Comparison of ENCODE assay signal across 8 cellular contexts in the genomic region with DNA sequence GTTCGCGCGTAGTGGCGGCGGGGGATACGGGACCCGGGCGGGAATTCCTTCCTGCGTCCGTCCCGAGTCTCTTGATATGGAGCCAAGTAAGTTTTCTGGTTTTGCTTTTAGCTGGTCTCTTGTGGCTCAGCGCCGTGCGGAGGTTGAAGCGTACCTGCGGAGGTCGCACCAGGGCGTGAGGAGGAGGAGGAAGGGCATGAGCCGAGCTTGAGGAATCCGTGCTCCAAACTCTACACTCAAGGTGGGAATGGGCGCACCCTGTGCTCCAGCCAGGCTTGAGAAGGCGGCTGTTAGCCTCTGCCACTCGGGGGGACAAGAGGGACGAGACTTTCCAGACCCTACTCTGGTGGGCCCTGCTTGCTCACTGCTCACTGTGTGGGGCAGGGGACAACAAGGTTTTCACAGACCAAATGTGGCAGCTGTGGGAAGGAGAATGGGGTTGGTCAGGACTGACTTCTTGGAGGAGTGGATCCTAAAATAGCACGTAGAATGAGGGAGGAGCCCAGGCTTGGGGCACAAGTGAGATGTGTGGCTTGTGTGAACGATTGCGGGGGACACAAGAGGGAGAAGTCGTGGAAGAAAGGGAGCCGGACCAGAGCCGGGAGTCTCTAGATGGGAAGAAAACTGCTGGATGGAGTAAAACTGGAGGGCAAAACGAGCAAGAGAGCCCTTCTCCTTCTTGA. TPM values are rescaled to one million over a fixed set of nuclear protein-coding genes. Genes with fewer than 3 reads are reported as not detected.
A peak's percentile ranks its signal among the peaks of the same experiment; 100 is the strongest.
DNase-seq lines count a peak whose midpoint lies in the region; ATAC-seq, FAIRE-seq and TF ChIP-seq lines count a peak whose summit lies in the region.

No MANE protein-coding gene starts in this region.

- H2AFZ ChIP-seq in K562 (ENCODE audit: low read depth, low read length) = peak overlapping the region; percentile 96
- H2AFZ ChIP-seq in mesenchymal stem cell (ENCODE audit: low read depth, low read length) = peak overlapping the region; percentile 21

- H3K79me1 ChIP-seq in mesenchymal stem cell (replicated peaks; ENCODE audit: low read length, poor library complexity, severe bottlenecking) = peaks cover 12% of the 10 kb centered on the region

- H3K4me3 ChIP-seq in BLaER1 (peak overlapping the region; percentile 96), K562 (peak overlapping the region; percentile 65), mesenchymal stem cell (ENCODE audit: insufficient read depth in 1 of 2, low read depth in 1 of 2, low read length in 2 of 2) (peak overlapping the region; percentile 86 to 100)

- no peak for TF ChIP-seq POLR2A in K562 (conservative IDR thresholded peaks at IDR 0.05)

- in situ Hi-C loops in K562 (cut with MboI) = no loop called here

- H3K14ac ChIP-seq in mesenchymal stem cell (ENCODE audit: low read length in 2 of 2) = peak overlapping the region in 1 of 2 experiments; percentile 29

- H4K8ac ChIP-seq in mesenchymal stem cell (ENCODE audit: low read length) = peak overlapping the region; percentile 87

- H3K9me3 ChIP-seq in BLaER1 (no peaks in the 10 kb centered on the region), K562 (replicated peaks; ENCODE audit: control insufficient read depth, insufficient read depth, low read depth, low read length) (no peaks in the 10 kb centered on the region), mesenchymal stem cell (ENCODE audit: control insufficient read depth, low read length) (no peaks in the 10 kb centered on the region)

- peak overlapping the region; percentile 78 for H4K91ac ChIP-seq in mesenchymal stem cell (ENCODE audit: low read length)

- peak overlapping the region; percentile 12 for H2BK15ac ChIP-seq in mesenchymal stem cell (ENCODE audit: low read depth, poor library complexity, severe bottlenecking)

- peaks cover 55% of the 10 kb centered on the region for H4K20me1 ChIP-seq in BLaER1
- peaks cover 9% of the 10 kb centered on the region; the same call in 1 of the 2 replicates for H4K20me1 ChIP-seq in K562 (replicated peaks; ENCODE audit: control insufficient read depth, insufficient read depth, low read length)

- TF ChIP-seq EP300 in K562 (IDR thresholded peaks at IDR 0.05; ENCODE audit: low read length) = no peak

- no peak overlapping the region for H2BK120ac ChIP-seq in mesenchymal stem cell (ENCODE audit: low read depth, low read length)

- FAIRE-seq in K562 (lab: Jason Lieb, UNC) = no peak

- H3K18ac ChIP-seq in mesenchymal stem cell (ENCODE audit: low read depth in 1 of 2, low read length in 2 of 2) = peak overlapping the region; percentile 70 to 76

- TF ChIP-seq CTCF in K562 (IDR thresholded peaks at IDR 0.05 in 2 of 3, conservative IDR thresholded peaks at IDR 0.05 in 1 of 3; ENCODE audit: insufficient read depth in 2 of 3, low read depth in 1 of 3, low read length in 3 of 3) = no peak

- peak overlapping the region in 1 of 2 experiments; percentile 35 for H2BK12ac ChIP-seq in mesenchymal stem cell (ENCODE audit: low read length in 2 of 2)

- POLR2A ChIA-PET in K562 (lab: Yijun Ruan, JAX) = interaction anchor here (0.6 to 5.6 kb wide), 13 partner anchors 9 to 60 kb away, joined by 3 to 23 read pairs (median 5); a partner anchor contains a TSS

- peak overlapping the region; percentile 38 for H2BK5ac ChIP-seq in mesenchymal stem cell (ENCODE audit: low read depth, low read length, poor library complexity, severe bottlenecking)

- peaks cover 30% of the 10 kb centered on the region for H3K36me3 ChIP-seq in BLaER1
- peaks cover 36% of the 10 kb centered on the region for H3K36me3 ChIP-seq in K562 (ENCODE audit: control insufficient read depth, insufficient read depth, low read length)
- peaks cover 25 to 32% of the 10 kb centered on the region in 2 experiments for H3K36me3 ChIP-seq in mesenchymal stem cell (ENCODE audit: control insufficient read depth in 1 of 2, insufficient read depth in 2 of 2, low read depth in 1 of 2, low read length in 2 of 2)

- H3K27me3 ChIP-seq in BLaER1 (no peaks in the 10 kb centered on the region), K562 (ENCODE audit: control insufficient read depth in 2 of 2, insufficient read depth in 2 of 2, low read length in 2 of 2) (peaks cover 0 to 4% of the 10 kb centered on the region in 2 experiments; a peak in 2 of 5 replicates), mesenchymal stem cell (ENCODE audit: control insufficient read depth in 1 of 2, insufficient read depth in 1 of 2, low read length in 2 of 2) (peaks cover 0 to 8% of the 10 kb centered on the region in 2 experiments)

- H3K23ac ChIP-seq in mesenchymal stem cell (ENCODE audit: low read length in 2 of 2) = peak overlapping the region in 1 of 2 experiments; percentile 14

- peak overlapping the region in 1 of 2 experiments; percentile 76 for H3K4ac ChIP-seq in mesenchymal stem cell (ENCODE audit: low read depth in 1 of 2, low read length in 2 of 2)

- H3K27ac ChIP-seq in BLaER1 (peak overlapping the region; percentile 100), K562 (ENCODE audit: extremely low read depth, low read depth, low read length) (peak overlapping the region; percentile 87), mesenchymal stem cell (ENCODE audit: low read length, poor library complexity, severe bottlenecking) (peak overlapping the region; percentile 6)

- WGBS in K562 (ENCODE audit: insufficient coverage, low coverage, missing lambda C conversion rate) = under 1% methylated on average over 27 of the region's 31 CpGs
- 14% methylated on average over 20 of the region's 31 CpGs for WGBS in mesenchymal stem cell

- no peak for TF ChIP-seq RAD21 in K562 (CRISPR knock-in tag; conservative IDR thresholded peaks at IDR 0.05 in 1 of 2, IDR thresholded peaks at IDR 0.05 in 1 of 2)

- CTCF ChIA-PET in K562 (lab: Yijun Ruan, JAX; ENCODE audit: low intra/inter-chr PET ratio) = interaction anchor here (2.3 kb wide), 1 partner anchor 44 kb away, joined by 18 read pairs; no protein-coding TSS in a partner anchor

- H3K4me1 ChIP-seq in BLaER1 (peaks cover 65% of the 10 kb centered on the region), K562 (replicated peaks in 1 of 2; ENCODE audit: control insufficient read depth in 2 of 2, insufficient read depth in 2 of 2, low read length in 2 of 2) (peaks cover 9 to 16% of the 10 kb centered on the region in 2 experiments), mesenchymal stem cell (ENCODE audit: control insufficient read depth, insufficient read depth, low read depth, low read length) (peaks cover 22% of the 10 kb centered on the region)

- DNase-seq in K562 (ENCODE audit: extremely low read depth in 1 of 4, low spot score in 3 of 4) = peak in 1 of 4 experiments; percentile 32
- peak; percentile 59 for DNase-seq in mesenchymal stem cell
- DNase-seq in H4 (ENCODE audit: low spot score) = no peak
- no peak for DNase-seq in foreskin melanocyte

- TSS peak; percentile 71 for BruUV-seq in K562 (replicated peaks; lab: Mats Ljungman, UMichigan)

- H3K9me1 ChIP-seq in K562 (ENCODE audit: control insufficient read depth, insufficient read depth, low read length) = no peaks in the 10 kb centered on the region

- peaks cover 39% of the 10 kb centered on the region for H3K79me2 ChIP-seq in K562 (ENCODE audit: control insufficient read depth, insufficient read depth, low read length)

- peak overlapping the region; percentile 97 for H3K4me2 ChIP-seq in BLaER1
- H3K4me2 ChIP-seq in K562 (ENCODE audit: insufficient read depth, low read length) = peak overlapping the region; percentile 96
- peak overlapping the region; percentile 37 for H3K4me2 ChIP-seq in mesenchymal stem cell (ENCODE audit: low read length, poor library complexity, severe bottlenecking)

- H3K9ac ChIP-seq in BLaER1 = peak overlapping the region; percentile 99
- peak overlapping the region; percentile 79 to 97 for H3K9ac ChIP-seq in K562 (ENCODE audit: insufficient read depth in 1 of 2, low read depth in 2 of 2, low read length in 2 of 2)
- peak overlapping the region; percentile 98 for H3K9ac ChIP-seq in mesenchymal stem cell (ENCODE audit: low read length)

- ATAC-seq in HG03196 (IDR thresholded peaks at IDR 0.05; ENCODE audit: unreplicated experiment) = peak; percentile 4
- peak; percentile 39 for ATAC-seq in K562
- ATAC-seq in HG03045 (IDR thresholded peaks at IDR 0.05; ENCODE audit: unreplicated experiment) = no peak
- no peak for ATAC-seq in GM19035 (IDR thresholded peaks at IDR 0.05; ENCODE audit: unreplicated experiment)

- H2AK5ac ChIP-seq in mesenchymal stem cell (ENCODE audit: low read length, severe bottlenecking) = no peak overlapping the region

- intact Hi-C loops in K562 (cut with micrococcal nuclease) = no loop called here

RNA-seq across cellular contexts. Expression of a gene that starts 0.6 kb away (rescaled TPM):
- total RNA-seq in K562 (2011; cell fraction: chromatin; rRNA removed; ENCODE audit: low replicate concordance) = 24.2 and 53.2 TPM in 2 replicates
- total RNA-seq in K562 (2011; cell fraction: nucleolus; rRNA removed) = 52.9 and 58.2 TPM in 2 replicates
- total RNA-seq in K562 (2011; cell fraction: nucleoplasm; rRNA removed) = 34.3 and 38.9 TPM in 2 replicates
- total RNA-seq in K562 (2014; rRNA removed) = 50.5 and 52.4 TPM in 2 replicates
- 15.0 and 20.8 TPM in 2 replicates for total RNA-seq in K562 (2014; rRNA removed; fragmentation: Illumina TruSeq; extraction: Trizol)
- 29.7 and 31.8 TPM in 2 replicates for total RNA-seq in K562 (2015; rRNA removed; fragmentation: Illumina TruSeq; extraction: Trizol)
- 38.0 and 38.1 TPM in 2 replicates for total RNA-seq in K562 (2021)
- polyA plus RNA-seq in K562 (2011; rRNA removed) = 40.0 and 44.4 TPM in 2 replicates
- 44.9 and 61.0 TPM in 2 replicates for polyA plus RNA-seq in K562 (2011; cell fraction: cytosol; rRNA removed)
- 29.2 and 42.6 TPM in 2 replicates for polyA plus RNA-seq in K562 (2011; cell fraction: nucleus; rRNA removed)
- 36.2 and 43.3 TPM in 2 replicates for polyA plus RNA-seq in K562 (2012)
- polyA plus RNA-seq in K562 (2014; fragmentation: Illumina TruSeq; extraction: Trizol) = 29.1 and 34.1 TPM in 2 replicates
- polyA plus RNA-seq in K562 (2014; fragmentation: Nextera tagmentation; extraction: Ambion mirVana) = 1 to 10 TPM; 2.9 to 3.9 TPM
- 39.9 and 42.9 TPM in 2 replicates for polyA plus RNA-seq in K562 (2014; rRNA removed)
- 36.0 and 46.8 TPM in 2 replicates for polyA minus RNA-seq in K562 (2011; rRNA and poly(A)+ RNA removed)
- polyA minus RNA-seq in K562 (2011; cell fraction: cytosol; rRNA and poly(A)+ RNA removed) = 12.4 and 14.5 TPM in 2 replicates
- 16.6 and 19.2 TPM in 2 replicates for polyA minus RNA-seq in K562 (2011; cell fraction: nucleus; rRNA and poly(A)+ RNA removed)
- polyA plus RNA-seq in mesenchymal stem cell (2013, experiment 1 of 2) = 38.1 TPM
- 37.4 TPM for polyA plus RNA-seq in mesenchymal stem cell (2013, experiment 2 of 2)
- 57.5 and 63.0 TPM in 2 replicates for total RNA-seq in H4 (2014; rRNA removed; shearing (Covaris generic))

RNA-seq across cellular contexts. Expression of a gene that starts 9.1 kb away (rescaled TPM):
- not detected in 2 replicates for total RNA-seq in K562 (2011; cell fraction: chromatin; rRNA removed; ENCODE audit: low replicate concordance)
- 0.50 TPM in 1 of 2 replicates, not detected in the other for total RNA-seq in K562 (2011; cell fraction: nucleolus; rRNA removed)
- not detected in 2 replicates for total RNA-seq in K562 (2011; cell fraction: nucleoplasm; rRNA removed)
- not detected in 2 replicates for total RNA-seq in K562 (2014; rRNA removed)
- not detected in 2 replicates for total RNA-seq in K562 (2014; rRNA removed; fragmentation: Illumina TruSeq; extraction: Trizol)
- total RNA-seq in K562 (2015; rRNA removed; fragmentation: Illumina TruSeq; extraction: Trizol) = not detected in 2 replicates
- total RNA-seq in K562 (2021) = not detected in 2 replicates
- not detected in 2 replicates for polyA plus RNA-seq in K562 (2011; rRNA removed)
- not detected in 2 replicates for polyA plus RNA-seq in K562 (2011; cell fraction: cytosol; rRNA removed)
- polyA plus RNA-seq in K562 (2011; cell fraction: nucleus; rRNA removed) = 0.09 TPM in 1 of 2 replicates, not detected in the other
- not detected in 2 replicates for polyA plus RNA-seq in K562 (2012)
- polyA plus RNA-seq in K562 (2014; fragmentation: Illumina TruSeq; extraction: Trizol) = not detected in 2 replicates
- not detected for polyA plus RNA-seq in K562 (2014; fragmentation: Nextera tagmentation; extraction: Ambion mirVana)
- polyA plus RNA-seq in K562 (2014; rRNA removed) = not detected in 2 replicates
- not detected in 2 replicates for polyA minus RNA-seq in K562 (2011; rRNA and poly(A)+ RNA removed)
- not detected in 2 replicates for polyA minus RNA-seq in K562 (2011; cell fraction: cytosol; rRNA and poly(A)+ RNA removed)
- polyA minus RNA-seq in K562 (2011; cell fraction: nucleus; rRNA and poly(A)+ RNA removed) = 0.27 TPM in 1 of 2 replicates, not detected in the other
- polyA plus RNA-seq in mesenchymal stem cell (2013, experiment 1 of 2) = 3.3 TPM
- polyA plus RNA-seq in mesenchymal stem cell (2013, experiment 2 of 2) = 3.5 TPM
- not detected in 2 replicates for total RNA-seq in H4 (2014; rRNA removed; shearing (Covaris generic))

RNA-seq across cellular contexts. Expression of a gene that starts 19.1 kb away (rescaled TPM):
- total RNA-seq in K562 (2011; cell fraction: chromatin; rRNA removed; ENCODE audit: low replicate concordance) = 5.4 and 21.5 TPM in 2 replicates
- total RNA-seq in K562 (2011; cell fraction: nucleolus; rRNA removed) = 6.6 and 15.5 TPM in 2 replicates
- total RNA-seq in K562 (2011; cell fraction: nucleoplasm; rRNA removed) = 6.7 and 7.1 TPM in 2 replicates
- total RNA-seq in K562 (2014; rRNA removed) (2.0 and 2.2 TPM in 2 replicates), K562 (2014; rRNA removed; fragmentation: Illumina TruSeq; extraction: Trizol) (0.47 and 0.86 TPM in 2 replicates), K562 (2015; rRNA removed; fragmentation: Illumina TruSeq; extraction: Trizol) (0.07 and 0.34 TPM in 2 replicates), K562 (2021) (4.4 and 4.7 TPM in 2 replicates)
- polyA plus RNA-seq in K562 (2011; rRNA removed) (2.0 and 3.2 TPM in 2 replicates), K562 (2014; fragmentation: Illumina TruSeq; extraction: Trizol) (1.7 and 2.4 TPM in 2 replicates), K562 (2014; fragmentation: Nextera tagmentation; extraction: Ambion mirVana) (under 1 TPM in 1 of 2 experiments, not detected in 1; 0.08 TPM), K562 (2014; rRNA removed) (1.7 and 2.7 TPM in 2 replicates)
- polyA plus RNA-seq in K562 (2011; cell fraction: cytosol; rRNA removed) = 3.2 and 7.1 TPM in 2 replicates
- 6.6 and 13.3 TPM in 2 replicates for polyA plus RNA-seq in K562 (2011; cell fraction: nucleus; rRNA removed)
- polyA plus RNA-seq in K562 (2012) = 3.6 and 4.4 TPM in 2 replicates
- polyA minus RNA-seq in K562 (2011; rRNA and poly(A)+ RNA removed) = 0.72 and 0.95 TPM in 2 replicates
- polyA minus RNA-seq in K562 (2011; cell fraction: cytosol; rRNA and poly(A)+ RNA removed) = 3.7 and 7.6 TPM in 2 replicates
- 2.8 and 3.4 TPM in 2 replicates for polyA minus RNA-seq in K562 (2011; cell fraction: nucleus; rRNA and poly(A)+ RNA removed)
- 59.6 TPM for polyA plus RNA-seq in mesenchymal stem cell (2013, experiment 1 of 2)
- 43.8 TPM for polyA plus RNA-seq in mesenchymal stem cell (2013, experiment 2 of 2)
- total RNA-seq in H4 (2014; rRNA removed; shearing (Covaris generic)) = 0.16 and 0.54 TPM in 2 replicates

Comparison
In these comparisons a context has a peak if more than half of its experiments do, and no peak if none do; other contexts are left out.
1. H3K27ac ChIP-seq: peak in every context shown above with its lines; median percentile 100 in BLaER1; 87 in K562; 6 in mesenchymal stem cell.
2. H3K4me2 ChIP-seq: peak in every context shown above with its lines; median percentile 97 in BLaER1; 96 in K562; 37 in mesenchymal stem cell.
3. ATAC-seq: peak in HG03196 (single experiment) and K562 (single experiment); none in HG03045 (single experiment) and GM19035 (single experiment).
4. Peak in every context shown above with its lines, with median percentiles within 50 percentile points of each other: H3K4me3 ChIP-seq and H3K9ac ChIP-seq.